ENCODE assay signal across 17 cellular contexts in genomic region chr12:95624544-95624943, GRCh38.
DNase-seq lines count a peak whose midpoint lies in the region; ATAC-seq and TF ChIP-seq lines count a peak whose summit lies in the region.
"Had no signal": no experiment of that assay in that cellular context is flagged by ENCODE, and none has a peak within 500 bp of the region (broad histone marks: within the 10 kb centered on the region; RNA-seq: fewer than 3 reads in every experiment).

No MANE protein-coding gene starts in this region.

- DNase-seq in AG20443 (ENCODE audit: low spot score), result peak; percentile 52
- peak; percentile 71 for DNase-seq in fibroblast of pulmonary artery (ENCODE audit: low read depth)
- no peak for DNase-seq in T-helper 9 cell
- no peak for DNase-seq in testis
- DNase-seq in ecto neural progenitor cell (ENCODE audit: low spot score), result no peak
- DNase-seq: activated T-cell treated with anti-CD3 and anti-CD28 coated beads, Interleukin-2, amount 50 U/mL, for 48 hours; islet precursor cell; KG1; NCI-H2081 treated with DMSO at 0.1 percent for 48 hours; occipital lobe; stimulated activated CD4-positive, alpha-beta T cell treated with anti-CD3 and anti-CD28 coated beads, Interleukin-4, amount 100 ng/mL, for 24 hours; stimulated activated naive CD4-positive, alpha-beta T cell had no signal

- H3K4me3 ChIP-seq in fibroblast of pulmonary artery (replicated peaks; ENCODE audit: low read depth, low read length), result no peak overlapping the region
- no peak overlapping the region for H3K4me3 ChIP-seq in muscle layer of duodenum (ENCODE audit: low read depth in 1 of 2, low read length in 2 of 2)
- H3K4me3 ChIP-seq in testis, result no peak overlapping the region
- H3K4me3 ChIP-seq: BLaER1 had no signal

- no peak for TF ChIP-seq POLR2A in testis (IDR thresholded peaks at IDR 0.05)

- H3K4me1 ChIP-seq in muscle layer of duodenum (ENCODE audit: control insufficient read depth in 1 of 2, insufficient read depth in 2 of 2, low read length in 2 of 2) (peaks cover 0 to 7% of the 10 kb centered on the region in 2 donors), testis (peaks cover 23% of the 10 kb centered on the region)

- peak overlapping the region; percentile 80 for H3K27ac ChIP-seq in VCaP
- H3K27ac ChIP-seq in muscle layer of duodenum (ENCODE audit: low read length), result peak overlapping the region; percentile 81
- peak overlapping the region in 1 of 2 donors; percentile 30 for H3K27ac ChIP-seq in testis
- H3K27ac ChIP-seq: BLaER1 had no signal

- intact Hi-C loops in testis (cut with DNase I; ENCODE audit: low total_unique reads), result loop anchor here (10.0 kb wide), 1 partner anchor 480 kb away; no protein-coding TSS in a partner anchor

- H3K9me3 ChIP-seq in muscle layer of duodenum (ENCODE audit: control insufficient read depth in 1 of 2, low read length in 2 of 2) (no peaks in the 10 kb centered on the region), testis (no peaks in the 10 kb centered on the region)
- H3K9me3 ChIP-seq: BLaER1 had no signal

- TF ChIP-seq CTCF in VCaP (conservative IDR thresholded peaks at IDR 0.05) (no peak), fibroblast of pulmonary artery (IDR thresholded peaks at IDR 0.05; ENCODE audit: low read length, missing control alignments) (no peak), testis (IDR thresholded peaks at IDR 0.05) (no peak)

- no peak for ATAC-seq in HG03196 (IDR thresholded peaks at IDR 0.05; ENCODE audit: unreplicated experiment)
- ATAC-seq: activated CD4-positive, CD25-positive, alpha-beta regulatory T cell treated with anti-CD3 and anti-CD28 coated beads, Interleukin-2, amount 50 U/mL, for 24 hours had no signal

- H3K27me3 ChIP-seq in muscle layer of duodenum (ENCODE audit: low read depth, low read length) (no peaks in the 10 kb centered on the region), testis (no peaks in the 10 kb centered on the region)
- H3K27me3 ChIP-seq: BLaER1 had no signal

- H3K36me3 ChIP-seq in muscle layer of duodenum (ENCODE audit: control insufficient read depth in 1 of 2, insufficient read depth in 2 of 2, low read length in 2 of 2) (no peaks in the 10 kb centered on the region), testis (ENCODE audit: low read depth, missing control alignments) (no peaks in the 10 kb centered on the region)
- H3K36me3 ChIP-seq: BLaER1 had no signal

- 61 to 65% methylated on average over 7 of the region's 7 CpGs for WGBS in testis, 2 donors

Comparison
In these comparisons a context has a peak if more than half of its experiments do, and no peak if none do; other contexts are left out.
1. DNase-seq: peak in AG20443 (single experiment) and fibroblast of pulmonary artery (single experiment); none in T-helper 9 cell (single experiment), testis (single experiment) and ecto neural progenitor cell (single experiment).